In genomic region chr3:16381426-16381825, GRCh38 we compare ENCODE assay signal across 17 cellular contexts.
DNase-seq lines count a peak whose midpoint lies in the region; ATAC-seq and TF ChIP-seq lines count a peak whose summit lies in the region.
"Had no signal": no experiment of that assay in that cellular context is flagged by ENCODE, and none has a peak within 500 bp of the region (broad histone marks: within the 10 kb centered on the region; RNA-seq: fewer than 3 reads in every experiment).

No MANE protein-coding gene starts in this region.

- H3K9me2 ChIP-seq in Karpas-422 (replicated peaks; ENCODE audit: insufficient read depth, low read length), result no peaks in the 10 kb centered on the region

- H3K27ac Mint-ChIP-seq in activated T-cell treated with anti-CD3 and anti-CD28 coated beads, Interleukin-2, amount 50 U/mL, for 24 hours, result peak overlapping the region; percentile 29
- H3K27ac Mint-ChIP-seq in activated naive CD8-positive, alpha-beta T cell treated with anti-CD3 and anti-CD28 coated beads for 36 hours, result peak overlapping the region; percentile 2
- H3K27ac Mint-ChIP-seq in stimulated activated memory B cell treated with anti-CD40 and anti-IgM and Interleukin-4, amounts not matched to agents 10 μg/mL and 1 μg/mL and 100 μg/mL, for 72 hours, result peak overlapping the region; percentile 94
- H3K27ac Mint-ChIP-seq in Caco-2 (ENCODE audit: unreplicated experiment), result no peak overlapping the region
- H3K27ac Mint-ChIP-seq: HFFc6 had no signal

- peaks cover 80% of the 10 kb centered on the region for H3K4me1 Mint-ChIP-seq in activated T-cell treated with anti-CD3 and anti-CD28 coated beads, Interleukin-2, amount 50 U/mL, for 24 hours (ENCODE audit: low read depth)
- peaks cover 71% of the 10 kb centered on the region for H3K4me1 Mint-ChIP-seq in activated naive CD8-positive, alpha-beta T cell treated with anti-CD3 and anti-CD28 coated beads for 36 hours
- peaks cover 72% of the 10 kb centered on the region for H3K4me1 Mint-ChIP-seq in stimulated activated memory B cell treated with anti-CD40 and anti-IgM and Interleukin-4, amounts not matched to agents 10 μg/mL and 1 μg/mL and 100 μg/mL, for 72 hours
- H3K4me1 Mint-ChIP-seq in Caco-2 (ENCODE audit: low read depth, unreplicated experiment), result peaks cover 15% of the 10 kb centered on the region

- ATAC-seq in stimulated activated memory B cell treated with anti-CD40 and anti-IgM and Interleukin-4, amounts not matched to agents 10 μg/mL and 1 μg/mL and 100 μg/mL, for 72 hours, result no peak
- ATAC-seq: Panc1 had no signal

- no peaks in the 10 kb centered on the region for H3K27me3 ChIP-seq in Karpas-422 (ENCODE audit: low read length)
- H3K27me3 ChIP-seq in Caco-2 (replicated peaks; ENCODE audit: control insufficient read depth, insufficient read depth, low read length), result no peaks in the 10 kb centered on the region
- no peaks in the 10 kb centered on the region for H3K27me3 ChIP-seq in testis
- H3K27me3 ChIP-seq: MG63, SJCRH30 had no signal

- H3K4me2 ChIP-seq in Karpas-422 (ENCODE audit: low read depth, low read length, poor library complexity, severe bottlenecking), result peak overlapping the region; percentile 48

- H3K36me3 Mint-ChIP-seq in activated T-cell treated with anti-CD3 and anti-CD28 coated beads, Interleukin-2, amount 50 U/mL, for 24 hours (ENCODE audit: low read depth), result peaks cover 95% of the 10 kb centered on the region
- peaks cover 92% of the 10 kb centered on the region for H3K36me3 Mint-ChIP-seq in activated naive CD8-positive, alpha-beta T cell treated with anti-CD3 and anti-CD28 coated beads for 36 hours
- H3K36me3 Mint-ChIP-seq in stimulated activated memory B cell treated with anti-CD40 and anti-IgM and Interleukin-4, amounts not matched to agents 10 μg/mL and 1 μg/mL and 100 μg/mL, for 72 hours, result peaks cover 86% of the 10 kb centered on the region
- no peaks in the 10 kb centered on the region for H3K36me3 Mint-ChIP-seq in Caco-2 (ENCODE audit: insufficient read depth, unreplicated experiment)

- H3K79me2 ChIP-seq in Karpas-422 (ENCODE audit: low read length), result peaks cover 93% of the 10 kb centered on the region

- H3K4me3 Mint-ChIP-seq in activated T-cell treated with anti-CD3 and anti-CD28 coated beads, Interleukin-2, amount 50 U/mL, for 24 hours, result no peak overlapping the region
- H3K4me3 Mint-ChIP-seq in activated naive CD8-positive, alpha-beta T cell treated with anti-CD3 and anti-CD28 coated beads for 36 hours, result no peak overlapping the region
- no peak overlapping the region for H3K4me3 Mint-ChIP-seq in stimulated activated memory B cell treated with anti-CD40 and anti-IgM and Interleukin-4, amounts not matched to agents 10 μg/mL and 1 μg/mL and 100 μg/mL, for 72 hours
- H3K4me3 Mint-ChIP-seq in Caco-2 (ENCODE audit: unreplicated experiment), result no peak overlapping the region
- H3K4me3 Mint-ChIP-seq: CD4-positive, alpha-beta memory T cell; HFFc6 had no signal

- no peak for TF ChIP-seq POLR2A in testis (IDR thresholded peaks at IDR 0.05)

- H3K36me3 ChIP-seq in Karpas-422 (ENCODE audit: insufficient read depth, low read length) (peaks cover 67% of the 10 kb centered on the region), Caco-2 (ENCODE audit: control insufficient read depth, insufficient read depth, low read length) (no peaks in the 10 kb centered on the region), testis (ENCODE audit: low read depth, missing control alignments) (no peaks in the 10 kb centered on the region)
- H3K36me3 ChIP-seq: SJCRH30 had no signal

- peak overlapping the region; percentile 5; the same call in 1 of the 2 replicates for H3K4me3 ChIP-seq in Karpas-422 (ENCODE audit: low read length)
- no peak overlapping the region for H3K4me3 ChIP-seq in Caco-2 (ENCODE audit: low read depth, low read length)
- no peak overlapping the region for H3K4me3 ChIP-seq in testis
- H3K4me3 ChIP-seq: MG63, SJCRH30 had no signal

- H3K27ac ChIP-seq in Karpas-422 (ENCODE audit: low read length), result peak overlapping the region; percentile 98
- H3K27ac ChIP-seq in testis, result no peak overlapping the region
- H3K27ac ChIP-seq: SJCRH30 had no signal

- peaks cover 89% of the 10 kb centered on the region for H3K4me1 ChIP-seq in Karpas-422 (ENCODE audit: low read length)
- no peaks in the 10 kb centered on the region for H3K4me1 ChIP-seq in Caco-2
- H3K4me1 ChIP-seq in testis, result no peaks in the 10 kb centered on the region

- TF ChIP-seq CTCF in Caco-2 (IDR thresholded peaks at IDR 0.05; ENCODE audit: insufficient read depth in 1 of 2, low read depth in 1 of 2, low read length in 1 of 2, severe bottlenecking in 1 of 2, unreplicated experiment in 1 of 2), result no peak
- TF ChIP-seq CTCF in testis (IDR thresholded peaks at IDR 0.05), result no peak

- DNase-seq in activated T-cell treated with anti-CD3 and anti-CD28 coated beads, Interleukin-2, amount 50 U/mL, for 24 hours, result no peak
- DNase-seq in activated T-cell treated with anti-CD3 and anti-CD28 coated beads for 4 hours (no peak), Karpas-422 (no peak), Caco-2 (no peak), NCI-H526 (lab: John Stamatoyannopoulos, UW) (no peak), testis (no peak)
- DNase-seq in activated naive CD8-positive, alpha-beta T cell treated with anti-CD3 and anti-CD28 coated beads for 36 hours, result no peak
- DNase-seq: CD4-positive, alpha-beta memory T cell; H7; HFFc6; MG63; NCI-H1417 treated with DMSO at 0.1 percent for 48 hours; NCI-H187 treated with DMSO at 0.1 percent for 48 hours; NCI-H2107; SJCRH30 had no signal

- peak overlapping the region; percentile 51; the same call in 1 of the 2 replicates for H3K9ac ChIP-seq in Karpas-422 (ENCODE audit: low read length)

- peaks cover 14% of the 10 kb centered on the region for H3K9me3 Mint-ChIP-seq in activated T-cell treated with anti-CD3 and anti-CD28 coated beads, Interleukin-2, amount 50 U/mL, for 24 hours
- H3K9me3 Mint-ChIP-seq in activated naive CD8-positive, alpha-beta T cell treated with anti-CD3 and anti-CD28 coated beads for 36 hours, result peaks cover 24% of the 10 kb centered on the region
- H3K9me3 Mint-ChIP-seq in stimulated activated memory B cell treated with anti-CD40 and anti-IgM and Interleukin-4, amounts not matched to agents 10 μg/mL and 1 μg/mL and 100 μg/mL, for 72 hours, result peaks cover 3% of the 10 kb centered on the region
- H3K9me3 Mint-ChIP-seq in Caco-2 (ENCODE audit: unreplicated experiment), result no peaks in the 10 kb centered on the region

- POLR2A ChIA-PET in Caco-2 (lab: Charles Lee), result no interaction called here

- BruUV-seq in Caco-2 (replicated peaks; lab: Mats Ljungman, UMichigan), result no TSS peak

- 89 to 91% methylated on average over 4 of the region's 4 CpGs for WGBS in testis, 2 donors

- no peaks in the 10 kb centered on the region for H3K27me3 Mint-ChIP-seq in activated T-cell treated with anti-CD3 and anti-CD28 coated beads, Interleukin-2, amount 50 U/mL, for 24 hours
- H3K27me3 Mint-ChIP-seq in activated naive CD8-positive, alpha-beta T cell treated with anti-CD3 and anti-CD28 coated beads for 36 hours, result no peaks in the 10 kb centered on the region
- no peaks in the 10 kb centered on the region for H3K27me3 Mint-ChIP-seq in stimulated activated memory B cell treated with anti-CD40 and anti-IgM and Interleukin-4, amounts not matched to agents 10 μg/mL and 1 μg/mL and 100 μg/mL, for 72 hours
- H3K27me3 Mint-ChIP-seq in Caco-2 (ENCODE audit: insufficient read depth, unreplicated experiment), result no peaks in the 10 kb centered on the region
- H3K27me3 Mint-ChIP-seq: CD4-positive, alpha-beta memory T cell had no signal

- intact Hi-C loops in Caco-2 (cut with micrococcal nuclease; ENCODE audit: unreplicated experiment), result no loop called here
- intact Hi-C loops in testis (cut with DNase I; ENCODE audit: low total_unique reads), result no loop called here

- H3K9me3 ChIP-seq in Karpas-422 (ENCODE audit: low read length), result no peaks in the 10 kb centered on the region
- no peaks in the 10 kb centered on the region for H3K9me3 ChIP-seq in Caco-2
- H3K9me3 ChIP-seq in testis, result no peaks in the 10 kb centered on the region
- H3K9me3 ChIP-seq: MG63, SJCRH30 had no signal

- CTCF ChIA-PET in Caco-2 (lab: Charles Lee), result no interaction called here

- H4K20me1 ChIP-seq in Karpas-422 (ENCODE audit: insufficient read depth, low read depth, low read length), result no peaks in the 10 kb centered on the region

- no peak overlapping the region for H2AFZ ChIP-seq in Karpas-422 (ENCODE audit: low read length)
